ENCODE assay signal across 10 cellular contexts in the genomic region with DNA sequence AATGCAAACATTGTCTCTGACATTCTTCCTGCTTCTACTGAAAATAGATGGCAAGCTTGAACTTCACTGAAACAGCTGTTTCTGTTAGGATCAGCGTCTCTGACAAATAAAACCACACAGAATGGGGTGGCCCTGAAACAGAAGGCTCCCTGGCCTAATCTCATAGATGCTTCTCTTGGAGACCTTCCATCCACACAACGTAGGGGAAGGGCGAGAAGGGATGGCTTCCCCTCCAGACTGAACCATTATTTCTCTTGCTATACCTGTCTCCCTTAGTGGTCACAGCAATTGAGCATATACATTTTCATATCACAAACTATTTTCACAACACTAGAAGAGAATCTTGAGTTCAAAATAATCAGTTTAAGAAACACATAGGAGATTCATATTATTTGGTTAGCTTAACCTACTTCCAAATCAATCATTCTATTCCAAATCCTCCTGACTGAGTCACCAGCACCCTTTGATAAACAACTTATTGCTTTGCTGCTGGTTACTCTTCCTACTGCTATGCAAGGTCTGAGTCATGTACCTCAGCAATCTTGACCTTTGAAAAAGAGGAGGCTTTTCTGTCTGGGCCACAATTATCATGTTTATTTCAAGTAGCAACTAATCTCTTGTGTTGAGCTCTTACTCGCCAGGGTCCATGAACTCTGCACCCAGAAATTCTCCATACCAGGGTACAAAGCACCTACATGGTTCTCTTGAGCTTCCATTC. TPM values are rescaled to one million over a fixed set of nuclear protein-coding genes. Genes with fewer than 3 reads are reported as not detected.
DNase-seq lines count a peak whose midpoint lies in the region; ATAC-seq, FAIRE-seq and TF ChIP-seq lines count a peak whose summit lies in the region.
"Had no signal": no experiment of that assay in that cellular context is flagged by ENCODE, and none has a peak within 500 bp of the region (broad histone marks: within the 10 kb centered on the region; RNA-seq: fewer than 3 reads in every experiment).

No MANE protein-coding gene starts in this region.

- no peak for TF ChIP-seq POLR2A in tibial nerve (IDR thresholded peaks at IDR 0.05)

- H2AFZ ChIP-seq in keratinocyte (ENCODE audit: control insufficient read depth, low read length): no peak overlapping the region

- H3K27ac ChIP-seq in keratinocyte (ENCODE audit: control insufficient read depth, insufficient read depth, low read length) (no peak overlapping the region), tibial nerve (peak overlapping the region in 3 of 4 donors; percentile 54 to 68 (median 65))
- H3K27ac ChIP-seq: C4-2B, KMS-11 had no signal

- H3K4me2 ChIP-seq in keratinocyte (ENCODE audit: control insufficient read depth, extremely low read depth, insufficient read depth, low read depth, low read length): peak overlapping the region; percentile 6
- H3K4me2 ChIP-seq: KMS-11 had no signal

- ATAC-seq in GM21381 (IDR thresholded peaks at IDR 0.05; ENCODE audit: unreplicated experiment) (no peak), HG03159 (IDR thresholded peaks at IDR 0.05; ENCODE audit: unreplicated experiment) (no peak)

- TF ChIP-seq CTCF in keratinocyte (optimal IDR thresholded peaks at IDR 0.05 in 1 of 3, IDR thresholded peaks at IDR 0.05 in 1 of 3, conservative IDR thresholded peaks at IDR 0.05 in 1 of 3; ENCODE audit: extremely low read depth in 1 of 3, insufficient read depth in 2 of 3, low read length in 3 of 3) (no peak), tibial nerve (IDR thresholded peaks at IDR 0.05) (no peak)

- H3K9ac ChIP-seq in keratinocyte (ENCODE audit: control insufficient read depth, extremely low read depth, insufficient read depth, low read length): no peak overlapping the region
- H3K9ac ChIP-seq: KMS-11 had no signal

- DNase-seq in activated CD4-positive, alpha-beta T cell treated with anti-CD3 and anti-CD28 coated beads for 48 hours: peak; percentile 35
- no peak for DNase-seq in activated CD4-positive, alpha-beta T cell treated with anti-CD3 and anti-CD28 coated beads, Interleukin-2, amount 50 U/mL, for 1 hour
- DNase-seq in amniotic stem cell (lab: John Stamatoyannopoulos, UW): peak; percentile 82
- DNase-seq in keratinocyte (ENCODE audit: low read depth, low spot score): no peak
- DNase-seq in tibial nerve (ENCODE audit: low spot score in 2 of 2): no peak
- no peak for DNase-seq in hypothalamus (lab: John Stamatoyannopoulos, UW)

- H3K4me1 ChIP-seq in keratinocyte (ENCODE audit: control insufficient read depth, extremely low read depth, insufficient read depth, low read length) (peaks cover 19% of the 10 kb centered on the region), tibial nerve (peaks cover 0 to 38% (median 15%) of the 10 kb centered on the region in 4 donors)

- H3K9me3 ChIP-seq in keratinocyte (ENCODE audit: control insufficient read depth, low read depth, low read length) (no peaks in the 10 kb centered on the region), tibial nerve (no peaks in the 10 kb centered on the region)

- dilution Hi-C loops in keratinocyte (cut with MboI; ENCODE audit: extremely low pct_ligation_motif_present, low sequenced_read_pairs): no loop called here

- no peaks in the 10 kb centered on the region for H3K36me3 ChIP-seq in keratinocyte (ENCODE audit: control insufficient read depth in 2 of 2, extremely low read depth in 1 of 2, insufficient read depth in 2 of 2, low read length in 2 of 2)
- H3K36me3 ChIP-seq in tibial nerve: peaks cover 0 to 25% (median 0%) of the 10 kb centered on the region in 3 donors

- peaks cover 2% of the 10 kb centered on the region for H3K9me1 ChIP-seq in keratinocyte (ENCODE audit: control insufficient read depth, extremely low read depth, insufficient read depth, low read length)

- WGBS in tibial nerve, 2 donors: 87% methylated on average over 4 of the region's 4 CpGs

- peak in 1 of 2 donors; percentile 27 for TF ChIP-seq EP300 in tibial nerve (IDR thresholded peaks at IDR 0.05)

- peak; percentile 70 for FAIRE-seq in keratinocyte (lab: Jason Lieb, UNC)

- H3K79me2 ChIP-seq in keratinocyte (ENCODE audit: control insufficient read depth, insufficient read depth, low read length): no peaks in the 10 kb centered on the region

- H3K27me3 ChIP-seq in keratinocyte (ENCODE audit: control insufficient read depth, extremely low read depth, insufficient read depth, low read length) (no peaks in the 10 kb centered on the region), tibial nerve (no peaks in the 10 kb centered on the region)

- H4K20me1 ChIP-seq in keratinocyte (ENCODE audit: control insufficient read depth, extremely low read depth, insufficient read depth, low read length): no peaks in the 10 kb centered on the region

- H3K4me3 ChIP-seq in keratinocyte (ENCODE audit: control insufficient read depth in 2 of 3, extremely low read depth in 1 of 3, insufficient read depth in 2 of 3, low read depth in 1 of 3, low read length in 3 of 3) (no peak overlapping the region), tibial nerve (no peak overlapping the region)

RNA-seq across cellular contexts. Expression of a gene that starts 45.5 kb away (rescaled TPM):
- polyA plus RNA-seq in keratinocyte: 10.5 to 16.4 TPM (median 13.6 TPM) in 3 replicates
- 6.2 TPM for polyA plus RNA-seq in keratinocyte (2011; ENCODE audit: low read depth)
- polyA plus RNA-seq in keratinocyte (2011; cell fraction: cytosol; rRNA removed): 7.7 and 11.2 TPM in 2 replicates
- 36.2 and 37.7 TPM in 2 replicates for polyA plus RNA-seq in keratinocyte (2011; cell fraction: nucleus; rRNA removed)
- 7.1 TPM in 2 replicates for polyA plus RNA-seq in keratinocyte (2012; ENCODE audit: low replicate concordance)
- 4.1 to 38.5 TPM (median 28.1 TPM) in 3 replicates for polyA minus RNA-seq in keratinocyte
- 10.7 TPM for polyA minus RNA-seq in keratinocyte (2011; cell fraction: cytosol; rRNA and poly(A)+ RNA removed)
- polyA minus RNA-seq in keratinocyte (2011; cell fraction: nucleus; rRNA and poly(A)+ RNA removed): 50.2 and 91.6 TPM in 2 replicates
- total RNA-seq in tibial nerve: 100 to 1,000 TPM; 154 to 177 (median 169) TPM

Comparison
In these comparisons a context has a peak if more than half of its experiments do, and no peak if none do; other contexts are left out.
1. DNase-seq: peak in activated CD4-positive, alpha-beta T cell treated with anti-CD3 and anti-CD28 coated beads for 48 hours (single experiment) and amniotic stem cell (single experiment); none in activated CD4-positive, alpha-beta T cell treated with anti-CD3 and anti-CD28 coated beads, Interleukin-2, amount 50 U/mL, for 1 hour (single experiment), keratinocyte (single experiment), tibial nerve (0 of 2) and hypothalamus (0 of 51).